In genomic region chr1:109757936-109758786, GRCh38 we compare ENCODE assay signal across 19 cellular contexts. TPM values are rescaled to one million over a fixed set of nuclear protein-coding genes. Genes with fewer than 3 reads are reported as not detected.
"Had no signal": no experiment of that assay in that cellular context is flagged by ENCODE, and none has a peak within 500 bp of the region (broad histone marks: within the 10 kb centered on the region; RNA-seq: fewer than 3 reads in every experiment).

No MANE protein-coding gene starts in this region.

- H3K9me3 ChIP-seq: neutrophil, psoas muscle, sigmoid colon, SK-N-SH, stomach, thyroid gland had no signal

- H3K27ac Mint-ChIP-seq: activated CD4-positive, alpha-beta T cell treated with anti-CD3 and anti-CD28 coated beads, Interleukin-2, amount 10 ng/mL, durations not matched to agents 24 days and 14 days; effector memory CD8-positive, alpha-beta T cell had no signal

- H3K36me3 ChIP-seq: neutrophil, sigmoid colon, thyroid gland had no signal

- H3K4me1 Mint-ChIP-seq: activated CD4-positive, alpha-beta T cell treated with anti-CD3 and anti-CD28 coated beads, Interleukin-2, amount 10 ng/mL, durations not matched to agents 24 days and 14 days had no signal

- H3K9me3 Mint-ChIP-seq: activated CD4-positive, alpha-beta T cell treated with anti-CD3 and anti-CD28 coated beads, Interleukin-2, amount 10 ng/mL, durations not matched to agents 24 days and 14 days; effector memory CD8-positive, alpha-beta T cell had no signal

- H3K4me3 ChIP-seq: psoas muscle, sigmoid colon, stomach, thyroid gland had no signal

- ATAC-seq: effector memory CD8-positive, alpha-beta T cell; psoas muscle had no signal

- DNase-seq: activated CD4-positive, alpha-beta T cell treated with anti-CD3 and anti-CD28 coated beads, Interleukin-2, amount 10 ng/mL, durations not matched to agents 24 days and 14 days; central memory CD4-positive, alpha-beta T cell; effector memory CD8-positive, alpha-beta T cell; midbrain; psoas muscle; Right ventricle myocardium superior; SK-N-SH; stimulated activated CD4-positive, alpha-beta T cell treated with anti-CD3 and anti-CD28 coated beads, Interleukin-12 subunit alpha, Interleukin-12 subunit beta, amount 100 ng/mL, for 4 hours; stimulated activated CD4-positive, alpha-beta T cell treated with anti-CD3 and anti-CD28 coated beads, Interleukin-4, amount 100 ng/mL, for 1 hour; stimulated activated CD8-positive, alpha-beta memory T cell treated with anti-CD3 and anti-CD28 coated beads, Interleukin-4, amount 100 ng/mL, for 48 hours; T-helper 1 cell; thyroid gland had no signal

- H3K4me2 ChIP-seq: SK-N-SH had no signal

- H3K4me1 ChIP-seq: psoas muscle, thyroid gland had no signal

- H3K4me3 Mint-ChIP-seq: activated CD4-positive, alpha-beta T cell treated with anti-CD3 and anti-CD28 coated beads, Interleukin-2, amount 10 ng/mL, durations not matched to agents 24 days and 14 days; effector memory CD8-positive, alpha-beta T cell had no signal

- H3K27ac ChIP-seq: neutrophil, psoas muscle, sigmoid colon, stomach, thyroid gland, VCaP had no signal

- H3K27me3 ChIP-seq: neutrophil, sigmoid colon, stomach, thyroid gland had no signal

RNA-seq across cellular contexts. Expression of gene EPS8L3, which starts 5.6 kb away (rescaled TPM):
- total RNA-seq: activated CD4-positive, alpha-beta T cell treated with anti-CD3 and anti-CD28 coated beads, Interleukin-2, amount 10 ng/mL, durations not matched to agents 24 days and 14 days; epithelial cell of proximal tubule; lower leg skin; Right ventricle myocardium superior; thyroid gland had no signal

RNA-seq across cellular contexts. Expression of gene GSTM5, which starts 46.1 kb away (rescaled TPM):
- total RNA-seq: epithelial cell of proximal tubule, kidney epithelial cell had no signal
